Comparison of ENCODE assay signal across 21 cellular contexts in the genomic region with DNA sequence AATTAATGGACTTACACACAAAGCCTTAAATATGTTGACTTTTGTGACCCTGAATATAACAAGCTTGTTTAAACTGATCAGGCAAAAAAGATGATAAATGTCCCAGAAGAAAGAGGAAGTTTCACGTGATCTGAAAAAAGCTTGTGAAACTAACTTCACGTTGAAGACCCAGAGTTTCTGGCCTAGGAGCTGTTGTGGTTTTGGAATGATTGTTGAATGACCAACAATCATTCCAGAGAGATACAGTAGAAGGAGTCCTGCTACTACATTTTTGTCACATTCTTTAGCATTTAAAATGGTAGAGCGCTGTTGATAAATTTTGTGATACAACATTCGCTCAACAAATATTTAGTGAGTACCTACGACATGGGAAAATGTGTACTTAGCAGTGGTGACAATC.
"Had no signal": no experiment of that assay in that cellular context is flagged by ENCODE, and none has a peak within 500 bp of the region (broad histone marks: within the 10 kb centered on the region; RNA-seq: fewer than 3 reads in every experiment).

No MANE protein-coding gene starts in this region.

- H3K27me3 ChIP-seq: breast epithelium, colonic mucosa, esophagus muscularis mucosa, gastrocnemius medialis, upper lobe of right lung had no signal

- H3K4me3 Mint-ChIP-seq: activated CD4-positive, alpha-beta memory T cell treated with anti-CD3 and anti-CD28 coated beads, Interleukin-2, amount 10 ng/mL, durations not matched to agents 7 days and 5 days; activated CD4-positive, alpha-beta T cell treated with anti-CD3 and anti-CD28 coated beads, Interleukin-2, amount 10 ng/mL, durations not matched to agents 24 days and 14 days; activated naive CD4-positive, alpha-beta T cell treated with anti-CD3 and anti-CD28 coated beads, Interleukin-2, amount 50 U/mL, for 24 hours; activated T-helper 1 cell treated with anti-CD3 and anti-CD28 coated beads, Interleukin-12 subunit alpha, Interleukin-12 subunit beta, Interleukin-2, Interleukin-4 antibody, amounts not matched to agents 30 ng/mL and 10 ng/mL and 1 ng/mL, durations not matched to agents 14 hours and 24 hours and 36 hours; central memory CD8-positive, alpha-beta T cell; natural killer cell had no signal

- H3K4me1 Mint-ChIP-seq: activated CD4-positive, alpha-beta memory T cell treated with anti-CD3 and anti-CD28 coated beads, Interleukin-2, amount 10 ng/mL, durations not matched to agents 7 days and 5 days; activated CD4-positive, alpha-beta T cell treated with anti-CD3 and anti-CD28 coated beads, Interleukin-2, amount 10 ng/mL, durations not matched to agents 24 days and 14 days; activated naive CD4-positive, alpha-beta T cell treated with anti-CD3 and anti-CD28 coated beads, Interleukin-2, amount 50 U/mL, for 24 hours; central memory CD8-positive, alpha-beta T cell; natural killer cell had no signal

- H3K4me3 ChIP-seq: breast epithelium, colonic mucosa, esophagus muscularis mucosa, gastrocnemius medialis, left ventricle myocardium inferior, spleen, upper lobe of right lung had no signal

- H3K36me3 ChIP-seq: breast epithelium, colonic mucosa, esophagus muscularis mucosa, gastrocnemius medialis, left ventricle myocardium inferior, spleen, upper lobe of right lung had no signal

- ATAC-seq: activated CD4-positive, CD25-positive, alpha-beta regulatory T cell treated with anti-CD3 and anti-CD28 coated beads, Interleukin-2, amount 50 U/mL, for 24 hours; gastrocnemius medialis; natural killer cell; upper lobe of right lung had no signal

- H3K27me3 Mint-ChIP-seq: activated CD4-positive, alpha-beta memory T cell treated with anti-CD3 and anti-CD28 coated beads, Interleukin-2, amount 10 ng/mL, durations not matched to agents 7 days and 5 days; activated CD4-positive, alpha-beta T cell treated with anti-CD3 and anti-CD28 coated beads, Interleukin-2, amount 10 ng/mL, durations not matched to agents 24 days and 14 days; central memory CD8-positive, alpha-beta T cell; progenitor cell of endocrine pancreas had no signal

- H3K36me3 Mint-ChIP-seq: activated naive CD4-positive, alpha-beta T cell treated with anti-CD3 and anti-CD28 coated beads, Interleukin-2, amount 50 U/mL, for 24 hours had no signal

- H3K27ac ChIP-seq: breast epithelium, colonic mucosa, esophagus muscularis mucosa, gastrocnemius medialis, left ventricle myocardium inferior, spleen, upper lobe of right lung had no signal

- H3K9me3 Mint-ChIP-seq: activated CD4-positive, alpha-beta memory T cell treated with anti-CD3 and anti-CD28 coated beads, Interleukin-2, amount 10 ng/mL, durations not matched to agents 7 days and 5 days; activated CD4-positive, alpha-beta T cell treated with anti-CD3 and anti-CD28 coated beads, Interleukin-2, amount 10 ng/mL, durations not matched to agents 24 days and 14 days; activated naive CD4-positive, alpha-beta T cell treated with anti-CD3 and anti-CD28 coated beads, Interleukin-2, amount 50 U/mL, for 24 hours; activated T-helper 1 cell treated with anti-CD3 and anti-CD28 coated beads, Interleukin-12 subunit alpha, Interleukin-12 subunit beta, Interleukin-2, Interleukin-4 antibody, amounts not matched to agents 30 ng/mL and 10 ng/mL and 1 ng/mL, durations not matched to agents 14 hours and 24 hours and 36 hours; central memory CD8-positive, alpha-beta T cell had no signal

- H3K4me1 ChIP-seq: breast epithelium, colonic mucosa, esophagus muscularis mucosa, gastrocnemius medialis, left ventricle myocardium inferior, spleen, upper lobe of right lung had no signal

- DNase-seq: activated CD4-positive, alpha-beta memory T cell treated with anti-CD3 and anti-CD28 coated beads, Interleukin-2, amount 10 ng/mL, durations not matched to agents 7 days and 5 days; activated CD4-positive, alpha-beta T cell treated with anti-CD3 and anti-CD28 coated beads, Interleukin-2, amount 10 ng/mL, durations not matched to agents 24 days and 14 days; activated gamma-delta T cell treated with Interleukin-2 at 50 U/mL for 16 hours; aorta; colonic mucosa; gastrocnemius medialis; hippocampal formation; left ventricle myocardium inferior; midbrain; natural killer cell; spleen; stimulated activated CD4-positive, alpha-beta T cell treated with anti-CD3 and anti-CD28 coated beads, Interleukin-4, amount 100 ng/mL, for 1 hour; stimulated activated naive CD4-positive, alpha-beta T cell; upper lobe of right lung had no signal

- H3K9me3 ChIP-seq: breast epithelium, colonic mucosa, esophagus muscularis mucosa, gastrocnemius medialis, spleen, upper lobe of right lung had no signal

- H3K27ac Mint-ChIP-seq: activated CD4-positive, alpha-beta memory T cell treated with anti-CD3 and anti-CD28 coated beads, Interleukin-2, amount 10 ng/mL, durations not matched to agents 7 days and 5 days; activated CD4-positive, alpha-beta T cell treated with anti-CD3 and anti-CD28 coated beads, Interleukin-2, amount 10 ng/mL, durations not matched to agents 24 days and 14 days; activated naive CD4-positive, alpha-beta T cell treated with anti-CD3 and anti-CD28 coated beads, Interleukin-2, amount 50 U/mL, for 24 hours; activated T-helper 1 cell treated with anti-CD3 and anti-CD28 coated beads, Interleukin-12 subunit alpha, Interleukin-12 subunit beta, Interleukin-2, Interleukin-4 antibody, amounts not matched to agents 30 ng/mL and 10 ng/mL and 1 ng/mL, durations not matched to agents 14 hours and 24 hours and 36 hours; natural killer cell; progenitor cell of endocrine pancreas had no signal
